ENCODE assay signal across 20 cellular contexts in genomic region chr3:185740133-185740532, GRCh38.
DNase-seq lines count a peak whose midpoint lies in the region; ATAC-seq, FAIRE-seq and TF ChIP-seq lines count a peak whose summit lies in the region.
"Had no signal": no experiment of that assay in that cellular context is flagged by ENCODE, and none has a peak within 500 bp of the region (broad histone marks: within the 10 kb centered on the region; RNA-seq: fewer than 3 reads in every experiment).

No MANE protein-coding gene starts in this region.

- H3K36me3 Mint-ChIP-seq in CD8-positive, alpha-beta memory T cell: no peaks in the 10 kb centered on the region
- H3K36me3 Mint-ChIP-seq: IgD-negative memory B cell had no signal

- H3K14ac ChIP-seq in IMR-90 (replicated peaks; ENCODE audit: low read depth, low read length): no peak overlapping the region

- H3K4ac ChIP-seq in IMR-90 (ENCODE audit: low read depth, low read length): no peak overlapping the region

- H2BK20ac ChIP-seq in IMR-90 (ENCODE audit: low read depth, low read length): no peak overlapping the region

- H3K56ac ChIP-seq in IMR-90 (ENCODE audit: extremely low read depth, insufficient read depth, low read length): no peak overlapping the region

- H4K91ac ChIP-seq in IMR-90 (ENCODE audit: insufficient read depth, low read depth, low read length): no peak overlapping the region

- peaks cover 13% of the 10 kb centered on the region for H3F3A ChIP-seq in smooth muscle cell (ENCODE audit: low read depth)

- H4K8ac ChIP-seq in IMR-90 (ENCODE audit: low read depth in 2 of 2, low read length in 2 of 2): no peak overlapping the region

- H3K79me2 ChIP-seq in K562 (ENCODE audit: control insufficient read depth, insufficient read depth, low read length): peaks cover 70% of the 10 kb centered on the region
- peaks cover 100% of the 10 kb centered on the region for H3K79me2 ChIP-seq in smooth muscle cell (ENCODE audit: low read depth)

- no TSS peak for BruUV-seq in IMR-90 (replicated peaks; lab: Mats Ljungman, UMichigan)
- no TSS peak for BruUV-seq in K562 (replicated peaks; lab: Mats Ljungman, UMichigan)

- peaks cover 18 to 66% of the 10 kb centered on the region in 2 experiments for H3K79me1 ChIP-seq in IMR-90 (ENCODE audit: low read depth in 1 of 2, low read length in 2 of 2)

- no peak overlapping the region for H2BK15ac ChIP-seq in IMR-90 (ENCODE audit: low read depth, low read length)

- H2AK9ac ChIP-seq in IMR-90 (replicated peaks; ENCODE audit: low read depth, low read length, poor library complexity): no peak overlapping the region

- FAIRE-seq in K562 (lab: Jason Lieb, UNC): no peak
- FAIRE-seq: A549, GM12878, H1 had no signal

- H2BK5ac ChIP-seq in IMR-90 (ENCODE audit: low read depth, low read length, poor library complexity, severe bottlenecking): no peak overlapping the region

- peaks cover 27% of the 10 kb centered on the region for H3K4me1 ChIP-seq in IMR-90 (ENCODE audit: control insufficient read depth, insufficient read depth, low read length)
- H3K4me1 ChIP-seq in K562 (replicated peaks in 1 of 2; ENCODE audit: control insufficient read depth in 2 of 2, insufficient read depth in 2 of 2, low read length in 2 of 2): peaks cover 0 to 12% of the 10 kb centered on the region in 2 experiments; a peak in 3 of 5 replicates
- H3K4me1 ChIP-seq in smooth muscle cell (ENCODE audit: low read depth): peaks cover 25% of the 10 kb centered on the region
- H3K4me1 ChIP-seq in CD8-positive, alpha-beta memory T cell (ENCODE audit: insufficient read depth, low read length): no peaks in the 10 kb centered on the region

- H4K20me1 ChIP-seq in IMR-90 (ENCODE audit: insufficient read depth, low read length): peaks cover 80% of the 10 kb centered on the region
- peaks cover 18% of the 10 kb centered on the region for H4K20me1 ChIP-seq in K562 (replicated peaks; ENCODE audit: control insufficient read depth, insufficient read depth, low read length)
- peaks cover 100% of the 10 kb centered on the region for H4K20me1 ChIP-seq in smooth muscle cell (ENCODE audit: low read depth)

- H3K4me1 Mint-ChIP-seq in CD8-positive, alpha-beta memory T cell: no peaks in the 10 kb centered on the region

- peaks cover 4 to 15% of the 10 kb centered on the region in 2 donors for H3K27me3 Mint-ChIP-seq in CD8-positive, alpha-beta memory T cell

- in situ Hi-C loops in IMR-90 (cut with MboI; ENCODE audit: low sequenced_read_pairs) (no loop called here), K562 (cut with MboI) (no loop called here)

- H3K27me3 ChIP-seq in IMR-90 (ENCODE audit: control insufficient read depth, insufficient read depth, low read length) (no peaks in the 10 kb centered on the region), K562 (ENCODE audit: control insufficient read depth in 2 of 2, insufficient read depth in 2 of 2, low read length in 2 of 2) (no peaks in the 10 kb centered on the region), smooth muscle cell (ENCODE audit: low read depth) (no peaks in the 10 kb centered on the region)
- no peaks in the 10 kb centered on the region for H3K27me3 ChIP-seq in CD8-positive, alpha-beta memory T cell (ENCODE audit: insufficient read depth, low read length, poor library complexity, severe bottlenecking)

- no peak overlapping the region for H2AFZ ChIP-seq in IMR-90 (replicated peaks; ENCODE audit: low read length, poor library complexity)
- H2AFZ ChIP-seq in K562 (ENCODE audit: low read depth, low read length): no peak overlapping the region
- no peak overlapping the region for H2AFZ ChIP-seq in smooth muscle cell (ENCODE audit: low read depth)

- H2AK5ac ChIP-seq in IMR-90 (ENCODE audit: low read depth, low read length): peak overlapping the region; percentile 29; the same call in 1 of the 2 replicates

- TF ChIP-seq EP300 in K562 (IDR thresholded peaks at IDR 0.05; ENCODE audit: low read length): no peak

- TF ChIP-seq CTCF in IMR-90 (conservative IDR thresholded peaks at IDR 0.05; ENCODE audit: low read depth, low read length): no peak
- TF ChIP-seq CTCF in K562 (IDR thresholded peaks at IDR 0.05 in 2 of 3, conservative IDR thresholded peaks at IDR 0.05 in 1 of 3; ENCODE audit: insufficient read depth in 2 of 3, low read depth in 1 of 3, low read length in 3 of 3): no peak
- no peak for TF ChIP-seq CTCF in smooth muscle cell (IDR thresholded peaks at IDR 0.05; ENCODE audit: borderline replicate concordance, insufficient read depth, poor library complexity, severe bottlenecking)
- no peak for TF ChIP-seq CTCF in RWPE1 (conservative IDR thresholded peaks at IDR 0.05; ENCODE audit: low read depth)

- peaks cover 2% of the 10 kb centered on the region; the same call in 1 of the 2 replicates for H3K36me3 ChIP-seq in IMR-90 (ENCODE audit: control insufficient read depth, insufficient read depth, low read length)
- no peaks in the 10 kb centered on the region for H3K36me3 ChIP-seq in K562 (ENCODE audit: control insufficient read depth, insufficient read depth, low read length)
- no peaks in the 10 kb centered on the region for H3K36me3 ChIP-seq in smooth muscle cell (ENCODE audit: low read depth)
- H3K36me3 ChIP-seq in CD8-positive, alpha-beta memory T cell (ENCODE audit: insufficient read depth, low read length): no peaks in the 10 kb centered on the region

- no peak overlapping the region for H3K18ac ChIP-seq in IMR-90 (ENCODE audit: low read depth, low read length)

- H3K9ac ChIP-seq in IMR-90 (ENCODE audit: low read depth, low read length): no peak overlapping the region
- H3K9ac ChIP-seq in K562 (ENCODE audit: insufficient read depth in 1 of 2, low read depth in 2 of 2, low read length in 2 of 2): no peak overlapping the region
- no peak overlapping the region for H3K9ac ChIP-seq in smooth muscle cell (ENCODE audit: low read depth)

- POLR2A ChIA-PET in IMR-90 (lab: Charles Lee; ENCODE audit: unreplicated experiment) (no interaction called here), K562 (lab: Yijun Ruan, JAX) (no interaction called here), RWPE1 (lab: Yijun Ruan, JAX; ENCODE audit: low non-redundant PET) (no interaction called here)
- POLR2A ChIA-PET in CD8-positive, alpha-beta memory T cell (lab: Charles Lee): no interaction called here

- WGBS in IMR-90 (ENCODE audit: extremely low coverage in 2 of 2, insufficient read length in 1 of 2), 2 experiments: no CpG with 5 or more reads among the region's 1 CpG
- 93% methylated on average over 1 of the region's 1 CpG for WGBS in K562 (ENCODE audit: insufficient coverage, low coverage, missing lambda C conversion rate)
- 95% methylated on average over 1 of the region's 1 CpG for whole genome bisulfite sequencing in smooth muscle cell (ENCODE audit: low lambda C conversion rate)

- no peak overlapping the region for H3K4me3 Mint-ChIP-seq in CD8-positive, alpha-beta memory T cell
- H3K4me3 Mint-ChIP-seq: CD4-positive, alpha-beta T cell; IgD-negative memory B cell had no signal

- peak overlapping the region; percentile 47; the same call in 1 of the 2 replicates for H3K23ac ChIP-seq in IMR-90 (ENCODE audit: low read depth, low read length)

- H3K27ac ChIP-seq in IMR-90 (ENCODE audit: insufficient read depth, low read length): no peak overlapping the region
- no peak overlapping the region for H3K27ac ChIP-seq in K562 (ENCODE audit: extremely low read depth, low read depth, low read length)
- peak overlapping the region; percentile 5 for H3K27ac ChIP-seq in smooth muscle cell (ENCODE audit: low read depth)
- H3K27ac ChIP-seq in RWPE1: no peak overlapping the region
- no peak overlapping the region for H3K27ac ChIP-seq in CD8-positive, alpha-beta memory T cell (ENCODE audit: low read depth, low read length)
- H3K27ac ChIP-seq: 22Rv1, A549, C4-2B, HL-60 had no signal

- no peak for TF ChIP-seq RAD21 in IMR-90 (IDR thresholded peaks at IDR 0.05; ENCODE audit: low read length)
- TF ChIP-seq RAD21 in K562 (CRISPR knock-in tag; conservative IDR thresholded peaks at IDR 0.05 in 1 of 2, IDR thresholded peaks at IDR 0.05 in 1 of 2): no peak

- no peak overlapping the region for H2BK120ac ChIP-seq in IMR-90 (ENCODE audit: low read depth, low read length)

- H3K9me1 ChIP-seq in IMR-90 (ENCODE audit: insufficient read depth, low read length) (peaks cover 19% of the 10 kb centered on the region), K562 (ENCODE audit: control insufficient read depth, insufficient read depth, low read length) (no peaks in the 10 kb centered on the region)

- no peak for TF ChIP-seq POLR2A in IMR-90 (IDR thresholded peaks at IDR 0.05; ENCODE audit: low read depth, low read length)
- TF ChIP-seq POLR2A in K562 (conservative IDR thresholded peaks at IDR 0.05): no peak

- H3K9me3 Mint-ChIP-seq in CD8-positive, alpha-beta memory T cell: no peaks in the 10 kb centered on the region
- H3K9me3 Mint-ChIP-seq: CD4-positive, alpha-beta T cell; H9; IgD-negative memory B cell had no signal

- H3K4me3 ChIP-seq in IMR-90 (ENCODE audit: insufficient read depth, low read depth, low read length) (no peak overlapping the region), K562 (no peak overlapping the region), smooth muscle cell (no peak overlapping the region)
- H3K4me3 ChIP-seq in CD8-positive, alpha-beta memory T cell (ENCODE audit: low read length): no peak overlapping the region
- H3K4me3 ChIP-seq: A549, GM12878 had no signal

- CTCF ChIA-PET in IMR-90 (lab: Yijun Ruan, JAX): no interaction called here
- CTCF ChIA-PET in K562 (lab: Yijun Ruan, JAX; ENCODE audit: low intra/inter-chr PET ratio): no interaction called here
- CTCF ChIA-PET in RWPE1 (lab: Yijun Ruan, JAX): interaction anchor here (0.6 to 0.7 kb wide), 2 partner anchors 40 to 83 kb away, joined by 3 to 4 read pairs; no protein-coding TSS in a partner anchor
- CTCF ChIA-PET in CD8-positive, alpha-beta memory T cell (lab: Charles Lee): no interaction called here

- no peaks in the 10 kb centered on the region for H3K9me3 ChIP-seq in IMR-90 (ENCODE audit: control insufficient read depth, insufficient read depth, low read length)
- H3K9me3 ChIP-seq in K562 (replicated peaks; ENCODE audit: control insufficient read depth, insufficient read depth, low read depth, low read length): no peaks in the 10 kb centered on the region
- no peaks in the 10 kb centered on the region for H3K9me3 ChIP-seq in smooth muscle cell (replicated peaks; ENCODE audit: low read depth)
- H3K9me3 ChIP-seq in CD8-positive, alpha-beta memory T cell (ENCODE audit: low read length): no peaks in the 10 kb centered on the region
- H3K9me3 ChIP-seq: A549 had no signal

- DNase-seq in NCI-H2107 treated with DMSO at 0.1 percent for 48 hours (lab: John Stamatoyannopoulos, UW; ENCODE audit: unreplicated experiment) (peak; percentile 9), NCI-H2107 (lab: John Stamatoyannopoulos, UW) (no peak), IMR-90 (no peak), K562 (ENCODE audit: extremely low read depth in 1 of 4, low spot score in 3 of 4) (no peak), smooth muscle cell (lab: John Stamatoyannopoulos, UW; ENCODE audit: unreplicated experiment) (no peak), RWPE1 (ENCODE audit: low spot score) (no peak)
- DNase-seq in CD8-positive, alpha-beta memory T cell: no peak
- DNase-seq: AML-193; CD4-positive, alpha-beta T cell; DMS153; DMS79; H9 had no signal

- intact Hi-C loops in IMR-90 (cut with micrococcal nuclease): no loop called here
- intact Hi-C loops in K562 (cut with micrococcal nuclease): no loop called here

- no peak overlapping the region for H4K5ac ChIP-seq in IMR-90 (ENCODE audit: low read depth, low read length)

- H3K27ac Mint-ChIP-seq in CD8-positive, alpha-beta memory T cell: no peak overlapping the region
- H3K27ac Mint-ChIP-seq: CD4-positive, alpha-beta T cell; IgD-negative memory B cell had no signal

- no peak overlapping the region for H3K4me2 ChIP-seq in IMR-90 (ENCODE audit: low read depth, low read length)
- no peak overlapping the region for H3K4me2 ChIP-seq in K562 (ENCODE audit: insufficient read depth, low read length)
- H3K4me2 ChIP-seq in smooth muscle cell: no peak overlapping the region
- H3K4me2 ChIP-seq: A549 had no signal

- dilution Hi-C loops in IMR-90 (cut with HindIII; ENCODE audit: low sequenced_read_pairs, unreplicated experiment): no loop called here

- no peak for ATAC-seq in IMR-90 (ENCODE audit: low read depth)
- no peak for ATAC-seq in K562
- ATAC-seq in HG02970 (IDR thresholded peaks at IDR 0.05; ENCODE audit: low FRiP score, unreplicated experiment): no peak
- ATAC-seq: A549, GM12878 had no signal
